In the genomic region with DNA sequence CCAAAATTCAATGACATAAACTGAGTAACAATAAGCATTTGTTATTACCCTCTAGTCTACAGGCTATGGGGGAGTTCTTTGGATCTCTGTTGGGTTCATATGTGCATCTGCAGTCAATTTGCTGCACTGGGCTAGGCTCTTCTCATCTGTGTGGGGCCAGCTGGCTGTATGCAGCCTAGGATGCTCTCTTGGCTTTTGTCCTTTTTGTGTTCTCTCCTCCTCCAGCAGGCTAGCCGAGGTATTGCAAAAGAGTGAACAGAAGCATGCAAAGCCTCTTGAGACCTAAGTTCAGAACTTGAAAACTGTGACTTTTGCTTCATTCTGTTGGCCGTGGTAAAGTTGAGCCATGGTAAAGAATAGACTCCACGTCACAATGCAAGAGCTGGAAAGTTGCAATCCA, we compare ENCODE assay signal across 9 cellular contexts.
DNase-seq lines count a peak whose midpoint lies in the region; ATAC-seq, FAIRE-seq and TF ChIP-seq lines count a peak whose summit lies in the region.
"Had no signal": no experiment of that assay in that cellular context is flagged by ENCODE, and none has a peak within 500 bp of the region (broad histone marks: within the 10 kb centered on the region; RNA-seq: fewer than 3 reads in every experiment).

No MANE protein-coding gene starts in this region.

- H3K4me3 Mint-ChIP-seq in stimulated activated naive CD8-positive, alpha-beta T cell treated with anti-CD3 and anti-CD28 coated beads, Interleukin-15, amount 100 ng/mL, for 72 hours = no peak overlapping the region

- no peaks in the 10 kb centered on the region for H3K4me1 Mint-ChIP-seq in stimulated activated naive CD8-positive, alpha-beta T cell treated with anti-CD3 and anti-CD28 coated beads, Interleukin-15, amount 100 ng/mL, for 72 hours

- in situ Hi-C loops in K562 (cut with MboI) = no loop called here

- no peaks in the 10 kb centered on the region for H4K20me1 ChIP-seq in K562 (replicated peaks; ENCODE audit: control insufficient read depth, insufficient read depth, low read length)

- POLR2A ChIA-PET in K562 (lab: Yijun Ruan, JAX) = interaction anchor here (0.6 kb wide), 1 partner anchor 275 kb away, joined by 4 read pairs; no protein-coding TSS in a partner anchor

- BruUV-seq in K562 (replicated peaks; lab: Mats Ljungman, UMichigan) = no TSS peak

- no peaks in the 10 kb centered on the region for H3K27me3 Mint-ChIP-seq in stimulated activated naive CD8-positive, alpha-beta T cell treated with anti-CD3 and anti-CD28 coated beads, Interleukin-15, amount 100 ng/mL, for 72 hours

- ATAC-seq in stimulated activated naive CD8-positive, alpha-beta T cell treated with anti-CD3 and anti-CD28 coated beads, Interleukin-15, amount 100 ng/mL, for 72 hours = no peak
- no peak for ATAC-seq in stimulated activated naive CD8-positive, alpha-beta T cell treated with anti-CD3 and anti-CD28 coated beads, Interleukin-15, Interleukin-2, amounts not matched to agents 100 U/mL and 50 U/mL, for 24 hours
- ATAC-seq in K562 (peak; percentile 87), mucosa of descending colon (peak; percentile 32), GM18867 (IDR thresholded peaks at IDR 0.05; ENCODE audit: unreplicated experiment) (no peak)

- peak in 1 of 2 experiments; percentile 43; a peak in 1 of 4 replicates for TF ChIP-seq RAD21 in K562 (CRISPR knock-in tag; conservative IDR thresholded peaks at IDR 0.05 in 1 of 2, IDR thresholded peaks at IDR 0.05 in 1 of 2)

- peak; percentile 13 to 16 for DNase-seq in stimulated activated naive CD8-positive, alpha-beta T cell treated with anti-CD3 and anti-CD28 coated beads, Interleukin-15, amount 100 ng/mL, for 72 hours
- no peak for DNase-seq in stimulated activated naive CD8-positive, alpha-beta T cell treated with anti-CD3 and anti-CD28 coated beads, Interleukin-15, Interleukin-2, amounts not matched to agents 100 U/mL and 50 U/mL, for 24 hours
- peak; percentile 44 for DNase-seq in MV-4-11 (lab: John Stamatoyannopoulos, UW)
- peak in 3 of 4 experiments; percentile 15 to 43 (median 16) for DNase-seq in K562 (ENCODE audit: extremely low read depth in 1 of 4, low spot score in 3 of 4)
- peak in 1 of 3 donors; percentile 36 for DNase-seq in mucosa of descending colon
- no peak for DNase-seq in vagina (ENCODE audit: extremely low spot score in 2 of 2)
- DNase-seq in inferior parietal cortex (ENCODE audit: extremely low spot score) = no peak

- H3K4me3 ChIP-seq in K562 = no peak overlapping the region
- H3K4me3 ChIP-seq in mucosa of descending colon = no peak overlapping the region
- no peak overlapping the region for H3K4me3 ChIP-seq in vagina

- H3K79me2 ChIP-seq in K562 (ENCODE audit: control insufficient read depth, insufficient read depth, low read length) = no peaks in the 10 kb centered on the region

- TF ChIP-seq POLR2A in K562 (conservative IDR thresholded peaks at IDR 0.05) = no peak
- no peak for TF ChIP-seq POLR2A in vagina (IDR thresholded peaks at IDR 0.05)

- no peaks in the 10 kb centered on the region for H3K9me3 Mint-ChIP-seq in stimulated activated naive CD8-positive, alpha-beta T cell treated with anti-CD3 and anti-CD28 coated beads, Interleukin-15, amount 100 ng/mL, for 72 hours

- H3K27me3 ChIP-seq in K562 (ENCODE audit: control insufficient read depth in 2 of 2, insufficient read depth in 2 of 2, low read length in 2 of 2) = no peaks in the 10 kb centered on the region
- H3K27me3 ChIP-seq in vagina = no peaks in the 10 kb centered on the region

- H3K9ac ChIP-seq in K562 (ENCODE audit: insufficient read depth in 1 of 2, low read depth in 2 of 2, low read length in 2 of 2) = no peak overlapping the region

- no peak overlapping the region for H2AFZ ChIP-seq in K562 (ENCODE audit: low read depth, low read length)

- H3K4me1 ChIP-seq in K562 (replicated peaks in 1 of 2; ENCODE audit: control insufficient read depth in 2 of 2, insufficient read depth in 2 of 2, low read length in 2 of 2) (peaks cover 3 to 10% of the 10 kb centered on the region in 2 experiments; a peak in 3 of 5 replicates), mucosa of descending colon (ENCODE audit: low read depth) (no peaks in the 10 kb centered on the region), vagina (no peaks in the 10 kb centered on the region)

- H3K4me2 ChIP-seq in K562 (ENCODE audit: insufficient read depth, low read length) = no peak overlapping the region

- no peaks in the 10 kb centered on the region for H3K9me3 ChIP-seq in K562 (replicated peaks; ENCODE audit: control insufficient read depth, insufficient read depth, low read depth, low read length)
- H3K9me3 ChIP-seq in mucosa of descending colon = no peaks in the 10 kb centered on the region
- H3K9me3 ChIP-seq in vagina = no peaks in the 10 kb centered on the region

- H3K27ac ChIP-seq in K562 (ENCODE audit: extremely low read depth, low read depth, low read length) = no peak overlapping the region
- H3K27ac ChIP-seq in vagina = no peak overlapping the region

- peak; percentile 75 for FAIRE-seq in K562 (lab: Jason Lieb, UNC)
- FAIRE-seq: endometrium had no signal

- intact Hi-C loops in K562 (cut with micrococcal nuclease) = no loop called here
- intact Hi-C loops in mucosa of descending colon (cut with DNase I, micrococcal nuclease) = loop anchor here in 1 of 2 donors (10.0 kb wide), 2 partner anchors 383 to 623 kb away; no protein-coding TSS in a partner anchor
- intact Hi-C loops in vagina (cut with DNase I) = no loop called here

- no peaks in the 10 kb centered on the region for H3K36me3 ChIP-seq in K562 (ENCODE audit: control insufficient read depth, insufficient read depth, low read length)
- no peaks in the 10 kb centered on the region for H3K36me3 ChIP-seq in mucosa of descending colon (ENCODE audit: low read depth)
- no peaks in the 10 kb centered on the region for H3K36me3 ChIP-seq in vagina

- TF ChIP-seq CTCF in K562 (IDR thresholded peaks at IDR 0.05 in 2 of 3, conservative IDR thresholded peaks at IDR 0.05 in 1 of 3; ENCODE audit: insufficient read depth in 2 of 3, low read depth in 1 of 3, low read length in 3 of 3) = peak; percentile 36 to 59 (median 50)
- no peak for TF ChIP-seq CTCF in mucosa of descending colon (IDR thresholded peaks at IDR 0.05)
- TF ChIP-seq CTCF in vagina (IDR thresholded peaks at IDR 0.05) = no peak

- no peak for TF ChIP-seq EP300 in K562 (IDR thresholded peaks at IDR 0.05; ENCODE audit: low read length)

- CTCF ChIA-PET in K562 (lab: Yijun Ruan, JAX; ENCODE audit: low intra/inter-chr PET ratio) = no interaction called here

- H3K9me1 ChIP-seq in K562 (ENCODE audit: control insufficient read depth, insufficient read depth, low read length) = no peaks in the 10 kb centered on the region

- H3K27ac Mint-ChIP-seq in stimulated activated naive CD8-positive, alpha-beta T cell treated with anti-CD3 and anti-CD28 coated beads, Interleukin-15, amount 100 ng/mL, for 72 hours = no peak overlapping the region

- 26% methylated on average over 3 of the region's 3 CpGs for WGBS in K562 (ENCODE audit: insufficient coverage, low coverage, missing lambda C conversion rate)

TF ChIP-seq in K562, 482 proteins besides CTCF, POLR2A, EP300 and RAD21:
- TF ChIP-seq NKRF (IDR thresholded peaks at IDR 0.05; ENCODE audit: borderline replicate concordance) (no peak), CXXC5 (CRISPR knock-in tag; IDR thresholded peaks at IDR 0.05) (no peak), CEBPG (CRISPR knock-in tag; IDR thresholded peaks at IDR 0.05) (0 out of 2 replicates have a peak, but pooled peaks have one; percentile 24), CEBPG (tag; conservative IDR thresholded peaks at IDR 0.05 in 1 of 2, IDR thresholded peaks at IDR 0.05 in 1 of 2) (no peak), HSF4 (CRISPR knock-in tag; IDR thresholded peaks at IDR 0.05; ENCODE audit: borderline replicate concordance) (no peak), ZNF140 (CRISPR knock-in tag; IDR thresholded peaks at IDR 0.05) (no peak), ZNF253 (CRISPR knock-in tag; conservative IDR thresholded peaks at IDR 0.05) (no peak), CHD1 (IDR thresholded peaks at IDR 0.05; ENCODE audit: low read length) (no peak), PTTG1 (tag; IDR thresholded peaks at IDR 0.05; ENCODE audit: low read depth) (no peak), CEBPB (tag; IDR thresholded peaks at IDR 0.05) (peak; percentile 32), JUNB (CRISPR knock-in tag; conservative IDR thresholded peaks at IDR 0.05) (no peak), SMC3 (conservative IDR thresholded peaks at IDR 0.05; ENCODE audit: insufficient read depth, low read depth, low read length) (peak; percentile 28; the same call in 1 of the 2 replicates), SMARCC2 (IDR thresholded peaks at IDR 0.05; ENCODE audit: low read depth) (no peak)
- TF ChIP-seq, protein P1, sequence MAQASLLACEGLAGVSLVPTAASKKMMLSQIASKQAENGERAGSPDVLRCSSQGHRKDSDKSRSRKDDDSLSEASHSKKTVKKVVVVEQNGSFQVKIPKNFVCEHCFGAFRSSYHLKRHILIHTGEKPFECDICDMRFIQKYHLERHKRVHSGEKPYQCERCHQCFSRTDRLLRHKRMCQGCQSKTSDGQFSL (CRISPR knock-in tag; IDR thresholded peaks at IDR 0.05) = no peak
- TF ChIP-seq, protein P1 (tag; IDR thresholded peaks at IDR 0.05) = no peak
TF ChIP-seq in K562: peak in this region for 3.

Comparison
In these comparisons a context has a peak if more than half of its experiments do, and no peak if none do; other contexts are left out.
1. DNase-seq: peak in stimulated activated naive CD8-positive, alpha-beta T cell treated with anti-CD3 and anti-CD28 coated beads, Interleukin-15, amount 100 ng/mL, for 72 hours (2 of 2), MV-4-11 (single experiment) and K562 (3 of 4); none in stimulated activated naive CD8-positive, alpha-beta T cell treated with anti-CD3 and anti-CD28 coated beads, Interleukin-15, Interleukin-2, amounts not matched to agents 100 U/mL and 50 U/mL, for 24 hours (single experiment), vagina (0 of 2) and inferior parietal cortex (single experiment).
2. ATAC-seq: peak in K562 (single experiment) and mucosa of descending colon (single experiment); none in stimulated activated naive CD8-positive, alpha-beta T cell treated with anti-CD3 and anti-CD28 coated beads, Interleukin-15, amount 100 ng/mL, for 72 hours (single experiment), stimulated activated naive CD8-positive, alpha-beta T cell treated with anti-CD3 and anti-CD28 coated beads, Interleukin-15, Interleukin-2, amounts not matched to agents 100 U/mL and 50 U/mL, for 24 hours (single experiment) and GM18867 (single experiment).
3. CTCF ChIP-seq: peak in K562 (3 of 3); none in mucosa of descending colon (single experiment) and vagina (0 of 3).